ENCODE assay signal across 8 cellular contexts in genomic region chr3:4633078-4634004, GRCh38.
DNase-seq lines count a peak whose midpoint lies in the region; ATAC-seq and TF ChIP-seq lines count a peak whose summit lies in the region.

No MANE protein-coding gene starts in this region.

- DNase-seq in CD8-positive, alpha-beta T cell: no peak
- DNase-seq in NCI-H748 (lab: John Stamatoyannopoulos, UW; ENCODE audit: unreplicated experiment) (peak; percentile 29), astrocyte of the spinal cord (ENCODE audit: low read depth, low spot score) (peak; percentile 71), iPS DF 4.7 (ENCODE audit: extremely low read depth, low spot score) (peak; percentile 44), spleen (no peak)

- no peaks in the 10 kb centered on the region for H3K4me1 ChIP-seq in CD8-positive, alpha-beta T cell (ENCODE audit: insufficient read depth, low read length)
- peaks cover 0 to 11% (median 3%) of the 10 kb centered on the region in 6 donors for H3K4me1 ChIP-seq in spleen

- peak; percentile 63 for ATAC-seq in CD8-positive, alpha-beta T cell
- ATAC-seq in GM18861 (IDR thresholded peaks at IDR 0.05; ENCODE audit: unreplicated experiment) (peak; percentile 79), HG03196 (IDR thresholded peaks at IDR 0.05; ENCODE audit: unreplicated experiment) (peak; percentile 68), GM19397 (IDR thresholded peaks at IDR 0.05; ENCODE audit: unreplicated experiment) (no peak)

- H3K36me3 ChIP-seq in CD8-positive, alpha-beta T cell (ENCODE audit: insufficient read depth, low read length): peaks cover 5% of the 10 kb centered on the region
- H3K36me3 ChIP-seq in spleen: peaks cover 0 to 49% (median 4%) of the 10 kb centered on the region in 6 donors

- H3K4me3 Mint-ChIP-seq in CD8-positive, alpha-beta T cell: no peak overlapping the region

- H3K27ac ChIP-seq in CD8-positive, alpha-beta T cell (ENCODE audit: low read depth, low read length): no peak overlapping the region
- H3K27ac ChIP-seq in spleen: no peak overlapping the region

- POLR2A ChIA-PET in CD8-positive, alpha-beta T cell (lab: Charles Lee): interaction anchor here (1.1 to 1.6 kb wide), 3 partner anchors 114 to 283 kb away, joined by 3 to 6 read pairs (median 5); partner anchors contain the start of gene ITPR1

- peak; percentile 78 for TF ChIP-seq CTCF in CD8-positive, alpha-beta T cell (IDR thresholded peaks at IDR 0.05)
- TF ChIP-seq CTCF in astrocyte of the spinal cord (IDR thresholded peaks at IDR 0.05; ENCODE audit: low read depth, low read length): peak; percentile 89
- TF ChIP-seq CTCF in spleen (IDR thresholded peaks at IDR 0.05 in 8 of 11, conservative IDR thresholded peaks at IDR 0.05 in 3 of 11): peak; percentile 53 to 84 (median 78)

- WGBS in spleen, 5 donors: 76 to 82% (median 77%) methylated on average over 10 of the region's 10 CpGs

- H3K9me3 Mint-ChIP-seq in CD8-positive, alpha-beta T cell: no peaks in the 10 kb centered on the region

- no peaks in the 10 kb centered on the region for H3K27me3 Mint-ChIP-seq in CD8-positive, alpha-beta T cell (ENCODE audit: low read depth)

- peaks cover 26% of the 10 kb centered on the region for H3K36me3 Mint-ChIP-seq in CD8-positive, alpha-beta T cell

- H3K9me3 ChIP-seq in CD8-positive, alpha-beta T cell (ENCODE audit: low read length): no peaks in the 10 kb centered on the region
- H3K9me3 ChIP-seq in spleen: no peaks in the 10 kb centered on the region

- in situ Hi-C loops in astrocyte of the spinal cord (cut with HindIII; ENCODE audit: low sequenced_read_pairs): no loop called here

- intact Hi-C loops in CD8-positive, alpha-beta T cell (cut with DNase I, micrococcal nuclease): loop anchor here (1.0 to 10.0 kb wide), 4 partner anchors 114 to 343 kb away; no protein-coding TSS in a partner anchor
- intact Hi-C loops in spleen (cut with DNase I; ENCODE audit: low total_unique reads): loop anchor here (5.0 kb wide), 1 partner anchor 281 kb away; no protein-coding TSS in a partner anchor

- H3K27ac Mint-ChIP-seq in CD8-positive, alpha-beta T cell: no peak overlapping the region

- H3K4me3 ChIP-seq in CD8-positive, alpha-beta T cell (ENCODE audit: low read depth, low read length): no peak overlapping the region
- no peak overlapping the region for H3K4me3 ChIP-seq in astrocyte of the spinal cord (ENCODE audit: low read depth, low read length)
- no peak overlapping the region for H3K4me3 ChIP-seq in spleen

- H3K4me1 Mint-ChIP-seq in CD8-positive, alpha-beta T cell (ENCODE audit: low read depth): peaks cover 2% of the 10 kb centered on the region

- CTCF ChIA-PET in CD8-positive, alpha-beta T cell (lab: Charles Lee): interaction anchor here (0.5 to 6.4 kb wide), 65 partner anchors 9 to 524 kb away, joined by 3 to 128 read pairs (median 4); partner anchors contain the start of gene ITPR1

- TF ChIP-seq POLR2A in spleen (IDR thresholded peaks at IDR 0.05): no peak

- no peaks in the 10 kb centered on the region for H3K27me3 ChIP-seq in CD8-positive, alpha-beta T cell (ENCODE audit: insufficient read depth, low read length)
- H3K27me3 ChIP-seq in spleen (replicated peaks in 1 of 7): no peaks in the 10 kb centered on the region

Comparison
In these comparisons a context has a peak if more than half of its experiments do, and no peak if none do; other contexts are left out.
1. DNase-seq: peak in NCI-H748 (single experiment), astrocyte of the spinal cord (single experiment) and iPS DF 4.7 (single experiment); none in CD8-positive, alpha-beta T cell (0 of 7) and spleen (single experiment).
2. Peak in every context shown above with its lines, with median percentiles within 50 percentile points of each other: CTCF ChIP-seq.